In the genomic region with DNA sequence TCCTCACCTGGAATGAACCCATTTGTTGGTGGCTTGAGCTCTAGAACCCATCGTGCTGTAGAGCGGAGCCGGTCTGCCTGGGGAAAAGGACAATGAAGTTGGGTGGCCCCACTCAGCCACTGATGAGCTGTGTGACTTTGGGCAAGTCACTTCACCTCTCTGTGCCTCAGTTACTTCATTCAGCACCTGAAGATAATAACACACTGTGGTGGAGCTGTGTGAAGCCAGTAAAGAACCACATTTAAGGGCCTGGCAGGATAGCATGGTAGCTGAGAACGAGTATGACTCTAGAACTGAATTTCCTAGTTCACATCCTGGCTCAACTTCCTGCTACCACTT, we compare ENCODE assay signal across 25 cellular contexts. TPM values are rescaled to one million over a fixed set of nuclear protein-coding genes. Genes with fewer than 3 reads are reported as not detected.
"Had no signal": no experiment of that assay in that cellular context is flagged by ENCODE, and none has a peak within 500 bp of the region (broad histone marks: within the 10 kb centered on the region; RNA-seq: fewer than 3 reads in every experiment).

No MANE protein-coding gene starts in this region.

- H3K4me3 ChIP-seq: heart left ventricle, lower lobe of right lung, right atrium auricular region, transverse colon, uterus had no signal

- H3K27me3 Mint-ChIP-seq: activated B cell treated with CpG ODN at 0.5 μM for 24 hours; activated naive CD8-positive, alpha-beta T cell treated with anti-CD3 and anti-CD28 coated beads for 36 hours; progenitor cell of endocrine pancreas; stimulated activated naive CD8-positive, alpha-beta T cell treated with anti-CD3 and anti-CD28 coated beads, Interleukin-15, Interleukin-2, amounts not matched to agents 100 ng/mL and 50 ng/mL, for 24 hours had no signal

- H3K36me3 ChIP-seq: heart left ventricle, lower lobe of right lung, right atrium auricular region, transverse colon, uterus had no signal

- H3K27me3 ChIP-seq: heart left ventricle, right atrium auricular region, transverse colon, uterus had no signal

- FAIRE-seq: kidney had no signal

- ATAC-seq: activated CD4-positive, alpha-beta T cell treated with anti-CD3 and anti-CD28 coated beads for 36 hours; activated T-cell treated with anti-CD3 and anti-CD28 coated beads, Interleukin-2, amount 50 U/mL, for 4 hours; heart left ventricle; left lobe of liver; naive thymus-derived CD4-positive, alpha-beta T cell had no signal

- DNase-seq: activated B cell treated with CpG ODN at 0.5 μM for 24 hours; activated CD4-positive, alpha-beta T cell treated with anti-CD3 and anti-CD28 coated beads for 36 hours; activated CD4-positive, alpha-beta T cell treated with anti-CD3 and anti-CD28 coated beads, Interleukin-2, amount 50 U/mL, for 4 hours; activated CD8-positive, alpha-beta memory T cell treated with anti-CD3 and anti-CD28 coated beads for 24 hours; activated CD8-positive, alpha-beta memory T cell treated with anti-CD3 and anti-CD28 coated beads, Interleukin-2, amount 50 U/mL, for 48 hours; activated naive CD4-positive, alpha-beta T cell treated with Interleukin-2 at 50 U/mL for 16 hours; activated naive CD8-positive, alpha-beta T cell treated with anti-CD3 and anti-CD28 coated beads for 36 hours; activated T-cell treated with anti-CD3 and anti-CD28 coated beads, Interleukin-2, amount 50 U/mL, for 4 hours; cerebellar nuclear complex; cortex of kidney; heart left ventricle; kidney; lower lobe of right lung; naive thymus-derived CD4-positive, alpha-beta T cell; stimulated activated CD4-positive, alpha-beta T cell treated with anti-CD3 and anti-CD28 coated beads, Interleukin-12 subunit alpha, Interleukin-12 subunit beta, amount 100 ng/mL, for 4 hours; substantia nigra; transverse colon; uterus had no signal

- H3K9me3 Mint-ChIP-seq: activated B cell treated with CpG ODN at 0.5 μM for 24 hours; activated naive CD8-positive, alpha-beta T cell treated with anti-CD3 and anti-CD28 coated beads for 36 hours; activated T-cell treated with anti-CD3 and anti-CD28 coated beads, Interleukin-2, amount 50 U/mL, for 4 hours; activated T-helper 2 cell treated with anti-CD3 and anti-CD28 coated beads, Interferon-gamma antibody, Interleukin-2, Interleukin-4, amounts not matched to agents 10 μg/mL and 5 μg/mL and 100 μg/mL, durations not matched to agents 14 hours and 24 hours and 36 hours; naive thymus-derived CD4-positive, alpha-beta T cell; neural crest cell; stimulated activated naive CD8-positive, alpha-beta T cell treated with anti-CD3 and anti-CD28 coated beads, Interleukin-15, Interleukin-2, amounts not matched to agents 100 ng/mL and 50 ng/mL, for 24 hours; T-helper 1 cell treated with Interleukin-12 subunit alpha and Interleukin-12 subunit beta and Interleukin-4 antibody, amounts not matched to agents 30 μg/mL and 1 μg/mL, for 36 hours had no signal

- H3K4me1 ChIP-seq: uterus had no signal

- H3K4me3 Mint-ChIP-seq: activated B cell treated with CpG ODN at 0.5 μM for 24 hours; activated CD4-positive, alpha-beta T cell treated with anti-CD3 and anti-CD28 coated beads for 36 hours; activated naive CD8-positive, alpha-beta T cell treated with anti-CD3 and anti-CD28 coated beads for 36 hours; activated T-cell treated with anti-CD3 and anti-CD28 coated beads, Interleukin-2, amount 50 U/mL, for 4 hours; naive thymus-derived CD4-positive, alpha-beta T cell; neural crest cell; stimulated activated naive CD8-positive, alpha-beta T cell treated with anti-CD3 and anti-CD28 coated beads, Interleukin-15, Interleukin-2, amounts not matched to agents 100 ng/mL and 50 ng/mL, for 24 hours; T-helper 1 cell treated with Interleukin-12 subunit alpha and Interleukin-12 subunit beta and Interleukin-4 antibody, amounts not matched to agents 30 μg/mL and 1 μg/mL, for 36 hours had no signal

- H3K27ac ChIP-seq: heart left ventricle, lower lobe of right lung, right atrium auricular region, transverse colon, uterus had no signal

- H3K27ac Mint-ChIP-seq: activated B cell treated with CpG ODN at 0.5 μM for 24 hours; activated CD4-positive, alpha-beta T cell treated with anti-CD3 and anti-CD28 coated beads for 36 hours; activated naive CD8-positive, alpha-beta T cell treated with anti-CD3 and anti-CD28 coated beads for 36 hours; activated T-helper 2 cell treated with anti-CD3 and anti-CD28 coated beads, Interferon-gamma antibody, Interleukin-2, Interleukin-4, amounts not matched to agents 10 μg/mL and 5 μg/mL and 100 μg/mL, durations not matched to agents 14 hours and 24 hours and 36 hours; naive thymus-derived CD4-positive, alpha-beta T cell; progenitor cell of endocrine pancreas; stimulated activated naive CD8-positive, alpha-beta T cell treated with anti-CD3 and anti-CD28 coated beads, Interleukin-15, Interleukin-2, amounts not matched to agents 100 ng/mL and 50 ng/mL, for 24 hours; T-helper 1 cell treated with Interleukin-12 subunit alpha and Interleukin-12 subunit beta and Interleukin-4 antibody, amounts not matched to agents 30 μg/mL and 1 μg/mL, for 36 hours had no signal

- H3K36me3 Mint-ChIP-seq: activated naive CD8-positive, alpha-beta T cell treated with anti-CD3 and anti-CD28 coated beads for 36 hours; naive thymus-derived CD4-positive, alpha-beta T cell had no signal

- H3K9me3 ChIP-seq: heart left ventricle, lower lobe of right lung, right atrium auricular region, transverse colon, uterus had no signal

RNA-seq across cellular contexts. Expression of gene EPHB2, which starts 37.1 kb away (rescaled TPM):
- total RNA-seq: activated CD4-positive, alpha-beta T cell treated with anti-CD3 and anti-CD28 coated beads for 36 hours; activated T-helper 2 cell treated with anti-CD3 and anti-CD28 coated beads, Interferon-gamma antibody, Interleukin-2, Interleukin-4, amounts not matched to agents 10 μg/mL and 5 μg/mL and 100 μg/mL, durations not matched to agents 14 hours and 24 hours and 36 hours had no signal
- polyA plus RNA-seq: naive thymus-derived CD4-positive, alpha-beta T cell had no signal
